In the genomic region with DNA sequence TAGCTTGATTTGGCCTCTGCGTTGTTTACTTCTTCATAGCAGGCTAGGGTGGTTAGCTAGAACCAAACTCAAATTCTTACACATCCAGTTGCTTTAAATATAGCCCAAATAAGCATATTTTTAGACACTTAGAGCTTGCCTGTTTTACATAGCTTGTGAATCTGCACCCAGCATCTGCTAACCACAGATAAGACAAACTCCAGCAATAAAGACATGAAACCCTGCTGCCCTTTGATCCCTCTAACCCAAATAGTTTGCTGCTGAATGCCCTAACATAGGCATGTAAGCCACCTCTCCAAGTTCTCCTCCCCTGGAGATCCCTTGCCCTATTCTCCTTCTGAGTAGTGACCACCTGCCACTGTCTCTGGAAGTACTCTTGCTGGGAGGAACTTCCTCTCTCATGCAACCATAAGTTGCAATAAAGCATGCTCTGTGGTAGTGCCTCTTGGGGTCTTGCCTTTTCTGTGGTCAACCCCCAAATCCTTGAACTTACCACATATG, we compare ENCODE assay signal across 11 cellular contexts.
DNase-seq lines count a peak whose midpoint lies in the region; ATAC-seq, FAIRE-seq and TF ChIP-seq lines count a peak whose summit lies in the region.
"Had no signal": no experiment of that assay in that cellular context is flagged by ENCODE, and none has a peak within 500 bp of the region (broad histone marks: within the 10 kb centered on the region; RNA-seq: fewer than 3 reads in every experiment).

No MANE protein-coding gene starts in this region.

- H3K4me1 ChIP-seq in GM12878 (ENCODE audit: control insufficient read depth, insufficient read depth, low read length) (peaks cover 6% of the 10 kb centered on the region), esophagus squamous epithelium (no peaks in the 10 kb centered on the region), ovary (ENCODE audit: insufficient read depth) (no peaks in the 10 kb centered on the region)
- H3K4me1 ChIP-seq: parathyroid adenoma, vagina had no signal

- TF ChIP-seq CTCF in GM12878 (IDR thresholded peaks at IDR 0.05 in 2 of 3, conservative IDR thresholded peaks at IDR 0.05 in 1 of 3; ENCODE audit: control insufficient read depth in 2 of 3, extremely low read depth in 1 of 3, insufficient read depth in 1 of 3, low read depth in 3 of 3, low read length in 3 of 3), result no peak
- no peak for TF ChIP-seq CTCF in esophagus squamous epithelium (IDR thresholded peaks at IDR 0.05)
- TF ChIP-seq CTCF in ovary (IDR thresholded peaks at IDR 0.05), result no peak

- H3K9ac ChIP-seq in GM12878 (ENCODE audit: control insufficient read depth, insufficient read depth, low read length), result no peak overlapping the region
- H3K9ac ChIP-seq: parathyroid adenoma had no signal

- peak overlapping the region; percentile 24; the same call in 1 of the 2 replicates for H2AFZ ChIP-seq in GM12878 (ENCODE audit: control insufficient read depth, low read depth, low read length)
- H2AFZ ChIP-seq: parathyroid adenoma had no signal

- H3K9me3 ChIP-seq in GM12878 (replicated peaks; ENCODE audit: control insufficient read depth, insufficient read depth, low read length) (no peaks in the 10 kb centered on the region; the same call in 2 of the 3 replicates), esophagus squamous epithelium (no peaks in the 10 kb centered on the region), ovary (no peaks in the 10 kb centered on the region)
- H3K9me3 ChIP-seq: vagina had no signal

- peak; percentile 40 for DNase-seq in GM12878 (ENCODE audit: low read depth, low spot score)
- no peak for DNase-seq in HPDE6-E6E7 (ENCODE audit: extremely low spot score)
- DNase-seq in HCEC 1CT, result no peak
- DNase-seq in esophagus squamous epithelium (lab: John Stamatoyannopoulos, UW), result no peak
- no peak for DNase-seq in ovary
- DNase-seq: NCI-H446 had no signal

- BruUV-seq in GM12878 (replicated peaks; lab: Mats Ljungman, UMichigan), result no TSS peak

- H3K79me2 ChIP-seq in GM12878 (ENCODE audit: control insufficient read depth, insufficient read depth, low read length), result no peaks in the 10 kb centered on the region
- H3K79me2 ChIP-seq: parathyroid adenoma had no signal

- TF ChIP-seq POLR2A in GM12878 (IDR thresholded peaks at IDR 0.05; ENCODE audit: low read depth, low read length) (no peak), esophagus squamous epithelium (IDR thresholded peaks at IDR 0.05) (no peak), ovary (IDR thresholded peaks at IDR 0.05) (no peak)

- SMC1A ChIA-PET in GM12878 (lab: Charles Lee; ENCODE audit: uncharacterized antibody, unreplicated experiment), result interaction anchor here (0.7 to 1.2 kb wide), 5 partner anchors 9 to 928 kb away, joined by 3 to 4 read pairs (median 3); no protein-coding TSS in a partner anchor

- H3K27ac ChIP-seq in GM12878 (ENCODE audit: control insufficient read depth, insufficient read depth) (no peak overlapping the region), esophagus squamous epithelium (no peak overlapping the region), ovary (no peak overlapping the region)
- H3K27ac ChIP-seq: parathyroid adenoma, vagina had no signal

- FAIRE-seq in GM12878 (lab: Jason Lieb, UNC), result no peak

- no peaks in the 10 kb centered on the region for H4K20me1 ChIP-seq in GM12878 (ENCODE audit: control insufficient read depth, insufficient read depth)

- peak; percentile 15; the same call in 1 of the 2 replicates for TF ChIP-seq RAD21 in GM12878 (IDR thresholded peaks at IDR 0.05; ENCODE audit: insufficient read depth, low read depth, low read length)

- ATAC-seq in GM18858 (IDR thresholded peaks at IDR 0.05; ENCODE audit: unreplicated experiment), result peak; percentile 82
- ATAC-seq in GM21529 (IDR thresholded peaks at IDR 0.05; ENCODE audit: unreplicated experiment), result peak; percentile 89
- ATAC-seq in HG03159 (IDR thresholded peaks at IDR 0.05; ENCODE audit: unreplicated experiment), result peak; percentile 76
- ATAC-seq in GM12878, result peak; percentile 77

- H3K36me3 ChIP-seq in GM12878 (ENCODE audit: control insufficient read depth in 2 of 2, insufficient read depth in 2 of 2, low read length in 1 of 2) (no peaks in the 10 kb centered on the region), esophagus squamous epithelium (no peaks in the 10 kb centered on the region), ovary (no peaks in the 10 kb centered on the region)
- H3K36me3 ChIP-seq: vagina had no signal

- intact Hi-C loops in GM12878 (cut with micrococcal nuclease; ENCODE audit: unreplicated experiment) (no loop called here), esophagus squamous epithelium (cut with DNase I) (no loop called here), ovary (cut with DNase I) (no loop called here)

- CTCF ChIA-PET in GM12878 (lab: Yijun Ruan, JAX), result interaction anchor here (0.6 to 1.4 kb wide), 3 partner anchors 10 to 909 kb away, joined by 3 to 4 read pairs (median 3); no protein-coding TSS in a partner anchor

- TF ChIP-seq EP300 in GM12878 (IDR thresholded peaks at IDR 0.05; ENCODE audit: borderline replicate concordance in 1 of 2, control insufficient read depth in 1 of 2, low read depth in 2 of 2, low read length in 2 of 2) (no peak), ovary (IDR thresholded peaks at IDR 0.05) (no peak)

- POLR2A ChIA-PET in GM12878 (lab: Charles Lee), result no interaction called here

- in situ Hi-C loops in GM12878 (cut with MboI), result no loop called here

- peak overlapping the region; percentile 54; the same call in 1 of the 2 replicates for H3K4me2 ChIP-seq in GM12878 (ENCODE audit: control insufficient read depth, insufficient read depth)

- RAD21 ChIA-PET in GM12878 (lab: Charles Lee; ENCODE audit: unreplicated experiment), result interaction anchor here (0.7 kb wide), 1 partner anchor 910 kb away, joined by 3 read pairs; no protein-coding TSS in a partner anchor

- H3K4me3 ChIP-seq in GM12878 (no peak overlapping the region), esophagus squamous epithelium (no peak overlapping the region), ovary (no peak overlapping the region)
- H3K4me3 ChIP-seq: vagina had no signal

- H3K27me3 ChIP-seq in GM12878 (replicated peaks in 1 of 2; ENCODE audit: control insufficient read depth in 2 of 2, insufficient read depth in 2 of 2, low read length in 1 of 2) (no peaks in the 10 kb centered on the region), esophagus squamous epithelium (no peaks in the 10 kb centered on the region), ovary (no peaks in the 10 kb centered on the region)
- H3K27me3 ChIP-seq: vagina had no signal

- WGBS in GM12878 (ENCODE audit: insufficient coverage, insufficient replicate concordance, low lambda C conversion rate, missing lambda C conversion rate), result 47% methylated on average over 1 of the region's 1 CpG
- 92% methylated on average over 1 of the region's 1 CpG for WGBS in esophagus squamous epithelium, 2 donors
- 91 to 96% (median 92%) methylated on average over 1 of the region's 1 CpG for WGBS in ovary, 3 donors

TF ChIP-seq in GM12878, 131 proteins besides CTCF, POLR2A, EP300 and RAD21 (continues in another document):
- TF ChIP-seq LARP7 (IDR thresholded peaks at IDR 0.05) (no peak), PAX8 (IDR thresholded peaks at IDR 0.05) (no peak), TAF1 (IDR thresholded peaks at IDR 0.05; ENCODE audit: borderline replicate concordance, low read depth, low read length) (no peak), NR2F1 (conservative IDR thresholded peaks at IDR 0.05) (peak; percentile 59; the same call in 1 of the 2 replicates), RCOR1 (conservative IDR thresholded peaks at IDR 0.05; ENCODE audit: low read depth, low read length) (no peak), MLLT1 (IDR thresholded peaks at IDR 0.05) (no peak), RUNX3 (IDR thresholded peaks at IDR 0.05; ENCODE audit: low read length) (peak; percentile 90), CREM (IDR thresholded peaks at IDR 0.05; ENCODE audit: low read depth) (0 out of 2 replicates have a peak, but pooled peaks have one; percentile 11), MTA2 (IDR thresholded peaks at IDR 0.05; ENCODE audit: low read depth) (peak; percentile 33; the same call in 1 of the 2 replicates), SMAD5 (IDR thresholded peaks at IDR 0.05; ENCODE audit: low read depth) (no peak)
